ENCODE assay signal across 1 cellular context in genomic region chr15:27848936-27849335, GRCh38.
A peak's percentile ranks its signal among the peaks of the same experiment; 100 is the strongest.
TF ChIP-seq lines count a peak whose summit lies in the region.
"Not testable (repeated sequence)": the region's sequence is repeated elsewhere in the genome, so short reads cannot be mapped to it uniquely, and the experiment has no call there.

No MANE protein-coding gene starts in this region.

TF ChIP-seq in K562, 482 proteins besides CTCF, POLR2A, EP300 and RAD21 (continued from another document and continues in another):
- TF ChIP-seq, protein P1, sequence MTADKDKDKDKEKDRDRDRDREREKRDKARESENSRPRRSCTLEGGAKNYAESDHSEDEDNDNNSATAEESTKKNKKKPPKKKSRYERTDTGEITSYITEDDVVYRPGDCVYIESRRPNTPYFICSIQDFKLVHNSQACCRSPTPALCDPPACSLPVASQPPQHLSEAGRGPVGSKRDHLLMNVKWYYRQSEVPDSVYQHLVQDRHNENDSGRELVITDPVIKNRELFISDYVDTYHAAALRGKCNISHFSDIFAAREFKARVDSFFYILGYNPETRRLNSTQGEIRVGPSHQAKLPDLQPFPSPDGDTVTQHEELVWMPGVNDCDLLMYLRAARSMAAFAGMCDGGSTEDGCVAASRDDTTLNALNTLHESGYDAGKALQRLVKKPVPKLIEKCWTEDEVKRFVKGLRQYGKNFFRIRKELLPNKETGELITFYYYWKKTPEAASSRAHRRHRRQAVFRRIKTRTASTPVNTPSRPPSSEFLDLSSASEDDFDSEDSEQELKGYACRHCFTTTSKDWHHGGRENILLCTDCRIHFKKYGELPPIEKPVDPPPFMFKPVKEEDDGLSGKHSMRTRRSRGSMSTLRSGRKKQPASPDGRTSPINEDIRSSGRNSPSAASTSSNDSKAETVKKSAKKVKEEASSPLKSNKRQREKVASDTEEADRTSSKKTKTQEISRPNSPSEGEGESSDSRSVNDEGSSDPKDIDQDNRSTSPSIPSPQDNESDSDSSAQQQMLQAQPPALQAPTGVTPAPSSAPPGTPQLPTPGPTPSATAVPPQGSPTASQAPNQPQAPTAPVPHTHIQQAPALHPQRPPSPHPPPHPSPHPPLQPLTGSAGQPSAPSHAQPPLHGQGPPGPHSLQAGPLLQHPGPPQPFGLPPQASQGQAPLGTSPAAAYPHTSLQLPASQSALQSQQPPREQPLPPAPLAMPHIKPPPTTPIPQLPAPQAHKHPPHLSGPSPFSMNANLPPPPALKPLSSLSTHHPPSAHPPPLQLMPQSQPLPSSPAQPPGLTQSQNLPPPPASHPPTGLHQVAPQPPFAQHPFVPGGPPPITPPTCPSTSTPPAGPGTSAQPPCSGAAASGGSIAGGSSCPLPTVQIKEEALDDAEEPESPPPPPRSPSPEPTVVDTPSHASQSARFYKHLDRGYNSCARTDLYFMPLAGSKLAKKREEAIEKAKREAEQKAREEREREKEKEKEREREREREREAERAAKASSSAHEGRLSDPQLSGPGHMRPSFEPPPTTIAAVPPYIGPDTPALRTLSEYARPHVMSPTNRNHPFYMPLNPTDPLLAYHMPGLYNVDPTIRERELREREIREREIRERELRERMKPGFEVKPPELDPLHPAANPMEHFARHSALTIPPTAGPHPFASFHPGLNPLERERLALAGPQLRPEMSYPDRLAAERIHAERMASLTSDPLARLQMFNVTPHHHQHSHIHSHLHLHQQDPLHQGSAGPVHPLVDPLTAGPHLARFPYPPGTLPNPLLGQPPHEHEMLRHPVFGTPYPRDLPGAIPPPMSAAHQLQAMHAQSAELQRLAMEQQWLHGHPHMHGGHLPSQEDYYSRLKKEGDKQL (CRISPR knock-in tag; IDR thresholded peaks at IDR 0.05; ENCODE audit: borderline replicate concordance), result 0 out of 2 replicates have a peak, but pooled peaks have one; percentile 65
- TF ChIP-seq L3MBTL2 (IDR thresholded peaks at IDR 0.05) (peak; percentile 51), ZNF232 (CRISPR knock-in tag; IDR thresholded peaks at IDR 0.05) (peak; percentile 92), ZNF124 (CRISPR knock-in tag; IDR thresholded peaks at IDR 0.05) (peak; percentile 67; the same call in 1 of the 2 replicates), TEAD4 (CRISPR knock-in tag; IDR thresholded peaks at IDR 0.05; ENCODE audit: borderline replicate concordance) (peak; percentile 92), ZBTB40 (CRISPR knock-in tag; IDR thresholded peaks at IDR 0.05) (peak; percentile 52; the same call in 1 of the 2 replicates), NR2C2 (CRISPR knock-in tag; IDR thresholded peaks at IDR 0.05) (peak; percentile 60; the same call in 1 of the 2 replicates), IRF2 (CRISPR knock-in tag; IDR thresholded peaks at IDR 0.05) (peak; percentile 86; the same call in 1 of the 2 replicates), FOXA3 (CRISPR knock-in tag; conservative IDR thresholded peaks at IDR 0.05 in 1 of 2, IDR thresholded peaks at IDR 0.05 in 1 of 2) (peak in 1 of 2 experiments; percentile 89; a peak in 1 of 4 replicates)
- not testable (repeated sequence) for TF ChIP-seq TEAD4 (IDR thresholded peaks at IDR 0.05; ENCODE audit: low read length); ZBTB40 (IDR thresholded peaks at IDR 0.05); NR2C2 (tag; IDR thresholded peaks at IDR 0.05)
- TF ChIP-seq, protein P2, sequence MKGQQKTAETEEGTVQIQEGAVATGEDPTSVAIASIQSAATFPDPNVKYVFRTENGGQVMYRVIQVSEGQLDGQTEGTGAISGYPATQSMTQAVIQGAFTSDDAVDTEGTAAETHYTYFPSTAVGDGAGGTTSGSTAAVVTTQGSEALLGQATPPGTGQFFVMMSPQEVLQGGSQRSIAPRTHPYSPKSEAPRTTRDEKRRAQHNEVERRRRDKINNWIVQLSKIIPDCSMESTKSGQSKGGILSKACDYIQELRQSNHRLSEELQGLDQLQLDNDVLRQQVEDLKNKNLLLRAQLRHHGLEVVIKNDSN (CRISPR knock-in tag; IDR thresholded peaks at IDR 0.05), result peak; percentile 58
- TF ChIP-seq, protein P3, sequence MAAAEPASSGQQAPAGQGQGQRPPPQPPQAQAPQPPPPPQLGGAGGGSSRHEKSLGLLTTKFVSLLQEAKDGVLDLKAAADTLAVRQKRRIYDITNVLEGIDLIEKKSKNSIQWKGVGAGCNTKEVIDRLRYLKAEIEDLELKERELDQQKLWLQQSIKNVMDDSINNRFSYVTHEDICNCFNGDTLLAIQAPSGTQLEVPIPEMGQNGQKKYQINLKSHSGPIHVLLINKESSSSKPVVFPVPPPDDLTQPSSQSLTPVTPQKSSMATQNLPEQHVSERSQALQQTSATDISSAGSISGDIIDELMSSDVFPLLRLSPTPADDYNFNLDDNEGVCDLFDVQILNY (CRISPR knock-in tag; IDR thresholded peaks at IDR 0.05), result 0 out of 2 replicates have a peak, but pooled peaks have one; percentile 74
- TF ChIP-seq, protein P4, sequence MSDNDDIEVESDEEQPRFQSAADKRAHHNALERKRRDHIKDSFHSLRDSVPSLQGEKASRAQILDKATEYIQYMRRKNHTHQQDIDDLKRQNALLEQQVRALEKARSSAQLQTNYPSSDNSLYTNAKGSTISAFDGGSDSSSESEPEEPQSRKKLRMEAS (CRISPR knock-in tag; IDR thresholded peaks at IDR 0.05), result peak; percentile 95
- TF ChIP-seq, protein P5, sequence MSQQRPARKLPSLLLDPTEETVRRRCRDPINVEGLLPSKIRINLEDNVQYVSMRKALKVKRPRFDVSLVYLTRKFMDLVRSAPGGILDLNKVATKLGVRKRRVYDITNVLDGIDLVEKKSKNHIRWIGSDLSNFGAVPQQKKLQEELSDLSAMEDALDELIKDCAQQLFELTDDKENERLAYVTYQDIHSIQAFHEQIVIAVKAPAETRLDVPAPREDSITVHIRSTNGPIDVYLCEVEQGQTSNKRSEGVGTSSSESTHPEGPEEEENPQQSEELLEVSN (IDR thresholded peaks at IDR 0.05; ENCODE audit: borderline replicate concordance in 1 of 2, extremely low read depth in 1 of 2, insufficient read depth in 1 of 2, insufficient read length in 1 of 2, low read depth in 1 of 2, low read length in 1 of 2, poor library complexity in 1 of 2, severe bottlenecking in 1 of 2), result peak; percentile 67 to 81
- TF ChIP-seq, protein P6, sequence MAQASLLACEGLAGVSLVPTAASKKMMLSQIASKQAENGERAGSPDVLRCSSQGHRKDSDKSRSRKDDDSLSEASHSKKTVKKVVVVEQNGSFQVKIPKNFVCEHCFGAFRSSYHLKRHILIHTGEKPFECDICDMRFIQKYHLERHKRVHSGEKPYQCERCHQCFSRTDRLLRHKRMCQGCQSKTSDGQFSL (CRISPR knock-in tag; IDR thresholded peaks at IDR 0.05), result peak; percentile 46; the same call in 1 of the 2 replicates
- TF ChIP-seq, protein P6 (tag; IDR thresholded peaks at IDR 0.05), result not testable (repeated sequence)
- TF ChIP-seq, protein P7, sequence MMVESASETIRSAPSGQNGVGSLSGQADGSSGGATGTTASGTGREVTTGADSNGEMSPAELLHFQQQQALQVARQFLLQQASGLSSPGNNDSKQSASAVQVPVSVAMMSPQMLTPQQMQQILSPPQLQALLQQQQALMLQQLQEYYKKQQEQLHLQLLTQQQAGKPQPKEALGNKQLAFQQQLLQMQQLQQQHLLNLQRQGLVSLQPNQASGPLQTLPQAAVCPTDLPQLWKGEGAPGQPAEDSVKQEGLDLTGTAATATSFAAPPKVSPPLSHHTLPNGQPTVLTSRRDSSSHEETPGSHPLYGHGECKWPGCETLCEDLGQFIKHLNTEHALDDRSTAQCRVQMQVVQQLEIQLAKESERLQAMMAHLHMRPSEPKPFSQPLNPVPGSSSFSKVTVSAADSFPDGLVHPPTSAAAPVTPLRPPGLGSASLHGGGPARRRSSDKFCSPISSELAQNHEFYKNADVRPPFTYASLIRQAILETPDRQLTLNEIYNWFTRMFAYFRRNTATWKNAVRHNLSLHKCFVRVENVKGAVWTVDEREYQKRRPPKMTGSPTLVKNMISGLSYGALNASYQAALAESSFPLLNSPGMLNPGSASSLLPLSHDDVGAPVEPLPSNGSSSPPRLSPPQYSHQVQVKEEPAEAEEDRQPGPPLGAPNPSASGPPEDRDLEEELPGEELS (CRISPR knock-in tag; IDR thresholded peaks at IDR 0.05; ENCODE audit: borderline replicate concordance), result peak; percentile 96; the same call in 1 of the 2 replicates
- TF ChIP-seq, protein P8, sequence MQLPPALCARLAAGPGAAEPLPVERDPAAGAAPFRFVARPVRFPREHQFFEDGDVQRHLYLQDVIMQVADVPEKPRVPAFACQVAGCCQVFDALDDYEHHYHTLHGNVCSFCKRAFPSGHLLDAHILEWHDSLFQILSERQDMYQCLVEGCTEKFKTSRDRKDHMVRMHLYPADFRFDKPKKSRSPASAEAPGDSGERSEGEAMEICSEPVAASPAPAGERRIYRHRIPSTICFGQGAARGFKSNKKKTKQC (CRISPR knock-in tag; IDR thresholded peaks at IDR 0.05), result peak; percentile 81
